Comparison of ENCODE assay signal across 23 cellular contexts in genomic region chrX:69297521-69297920, GRCh38.
"Had no signal": no experiment of that assay in that cellular context is flagged by ENCODE, and none has a peak within 500 bp of the region (broad histone marks: within the 10 kb centered on the region; RNA-seq: fewer than 3 reads in every experiment).

No MANE protein-coding gene starts in this region.

- H3K9me3 ChIP-seq: colonic mucosa, esophagus muscularis mucosa, gastrocnemius medialis, heart right ventricle, left lung, pancreas, suprapubic skin, thyroid gland had no signal

- H3K4me1 ChIP-seq: colonic mucosa, esophagus muscularis mucosa, gastrocnemius medialis, heart right ventricle, left lung, pancreas, suprapubic skin, thyroid gland had no signal

- H3K27ac Mint-ChIP-seq: natural killer cell treated with Interleukin-12 subunit alpha and Interleukin-12 subunit beta and Interleukin-15 and Interleukin-18, amount 100 ng/mL, for 72 hours; progenitor cell of endocrine pancreas; type B pancreatic cell had no signal

- ATAC-seq: gastrocnemius medialis; heart right ventricle; left lung; natural killer cell treated with Interleukin-12 subunit alpha and Interleukin-12 subunit beta and Interleukin-15 and Interleukin-18, amount 100 ng/mL, for 72 hours; pancreas; right cardiac atrium; stimulated activated naive CD8-positive, alpha-beta T cell treated with anti-CD3 and anti-CD28 coated beads, Interleukin-15, Interleukin-2, amounts not matched to agents 100 U/mL and 50 U/mL, for 24 hours had no signal

- DNase-seq: colonic mucosa; effector CD8-positive, alpha-beta T cell; gastrocnemius medialis; heart right ventricle; hypothalamus; kidney glomerular epithelial cell; left lung; mesenchymal stem cell; midbrain; occipital lobe; pancreas; right cardiac atrium; stimulated activated CD4-positive, alpha-beta T cell treated with anti-CD3 and anti-CD28 coated beads, Interleukin-2, amount 100 ng/mL, for 48 hours; stimulated activated naive CD8-positive, alpha-beta T cell treated with anti-CD3 and anti-CD28 coated beads, Interleukin-15, Interleukin-2, amounts not matched to agents 100 U/mL and 50 U/mL, for 24 hours; thyroid gland had no signal

- H3K36me3 ChIP-seq: colonic mucosa, esophagus muscularis mucosa, gastrocnemius medialis, heart right ventricle, left lung, pancreas, suprapubic skin, thyroid gland had no signal

- H3K27ac ChIP-seq: colonic mucosa, epithelial cell of prostate, esophagus muscularis mucosa, gastrocnemius medialis, heart right ventricle, left lung, pancreas, suprapubic skin, thyroid gland had no signal

- H3K4me2 ChIP-seq: smooth muscle cell had no signal

- H3K4me3 Mint-ChIP-seq: natural killer cell treated with Interleukin-12 subunit alpha and Interleukin-12 subunit beta and Interleukin-15 and Interleukin-18, amount 100 ng/mL, for 72 hours; type B pancreatic cell had no signal

- H3K9me3 Mint-ChIP-seq: natural killer cell treated with Interleukin-12 subunit alpha and Interleukin-12 subunit beta and Interleukin-15 and Interleukin-18, amount 100 ng/mL, for 72 hours; type B pancreatic cell had no signal

- H3K27me3 Mint-ChIP-seq: type B pancreatic cell had no signal

- H3K27me3 ChIP-seq: colonic mucosa, gastrocnemius medialis, suprapubic skin, thyroid gland had no signal

- H3K36me3 Mint-ChIP-seq: natural killer cell treated with Interleukin-12 subunit alpha and Interleukin-12 subunit beta and Interleukin-15 and Interleukin-18, amount 100 ng/mL, for 72 hours; type B pancreatic cell had no signal

- H3K4me3 ChIP-seq: colonic mucosa, esophagus muscularis mucosa, gastrocnemius medialis, heart right ventricle, left lung, lung, pancreas, smooth muscle cell, suprapubic skin, thyroid gland had no signal
